21 cellular contexts compared by ENCODE assay signal in genomic region chr22:48433647-48434046, GRCh38.
DNase-seq lines count a peak whose midpoint lies in the region; ATAC-seq and TF ChIP-seq lines count a peak whose summit lies in the region.
"Had no signal": no experiment of that assay in that cellular context is flagged by ENCODE, and none has a peak within 500 bp of the region (broad histone marks: within the 10 kb centered on the region; RNA-seq: fewer than 3 reads in every experiment).

No MANE protein-coding gene starts in this region.

- POLR2A ChIA-PET in activated CD4-positive, alpha-beta memory T cell treated with anti-CD3 and anti-CD28 coated beads for 36 hours (lab: Charles Lee) = no interaction called here

- CTCF ChIA-PET in activated CD4-positive, alpha-beta memory T cell treated with anti-CD3 and anti-CD28 coated beads for 36 hours (lab: Charles Lee) = no interaction called here

- H3K27me3 Mint-ChIP-seq in brain (peaks cover 3% of the 10 kb centered on the region), natural killer cell (ENCODE audit: low read depth in 2 of 2) (peaks cover 0 to 8% of the 10 kb centered on the region in 2 donors)
- no peaks in the 10 kb centered on the region for H3K27me3 Mint-ChIP-seq in activated CD4-positive, alpha-beta memory T cell treated with anti-CD3 and anti-CD28 coated beads for 36 hours
- H3K27me3 Mint-ChIP-seq: CD4-positive, CD25-positive, alpha-beta regulatory T cell had no signal

- peak; percentile 26 to 72 for DNase-seq in left lung
- DNase-seq in posterior vena cava (ENCODE audit: low spot score) = peak; percentile 74
- DNase-seq in aorta = peak; percentile 12 to 28
- no peak for DNase-seq in activated CD4-positive, alpha-beta memory T cell treated with anti-CD3 and anti-CD28 coated beads for 36 hours
- no peak for DNase-seq in stimulated activated CD8-positive, alpha-beta memory T cell treated with anti-CD3 and anti-CD28 coated beads, Interleukin-4, amount 100 ng/mL, for 48 hours
- DNase-seq in natural killer cell = no peak
- DNase-seq: CD4-positive, CD25-positive, alpha-beta regulatory T cell; CD8-positive, alpha-beta memory T cell; COR-L47; DMS 273 treated with DMSO at 0.1 percent for 48 hours; DMS53; DND-41; EL; GOT3; H9 had no signal

- ATAC-seq in left lung = no peak
- ATAC-seq in aorta (ENCODE audit: low FRiP score) = no peak
- ATAC-seq in natural killer cell = no peak
- ATAC-seq: GM12878, HepG2 had no signal

- WGBS in aorta, 2 donors = 77 to 78% methylated on average over 11 of the region's 11 CpGs

- H3K4me1 Mint-ChIP-seq in brain (peaks cover 41% of the 10 kb centered on the region), natural killer cell (no peaks in the 10 kb centered on the region)
- H3K4me1 Mint-ChIP-seq in activated CD4-positive, alpha-beta memory T cell treated with anti-CD3 and anti-CD28 coated beads for 36 hours (ENCODE audit: low read depth) = no peaks in the 10 kb centered on the region
- H3K4me1 Mint-ChIP-seq: B cell; CD4-positive, CD25-positive, alpha-beta regulatory T cell; CD8-positive, alpha-beta memory T cell; IgD-negative memory B cell had no signal

- no peak for TF ChIP-seq CTCF in brain (conservative IDR thresholded peaks at IDR 0.05)
- no peak for TF ChIP-seq CTCF in left lung (IDR thresholded peaks at IDR 0.05)
- TF ChIP-seq CTCF in natural killer cell (IDR thresholded peaks at IDR 0.05) = no peak

- H3K9me3 ChIP-seq in left lung = no peaks in the 10 kb centered on the region
- no peaks in the 10 kb centered on the region for H3K9me3 ChIP-seq in aorta (ENCODE audit: control insufficient read depth, low read length)
- H3K9me3 ChIP-seq: BLaER1 treated with 17β-estradiol and CSF1 and Interleukin-3, amounts not matched to agents 10 nM and 100 nM had no signal

- H3K9me3 Mint-ChIP-seq in brain (peaks cover 0 to 6% (median 0%) of the 10 kb centered on the region in 5 experiments), natural killer cell (no peaks in the 10 kb centered on the region)
- no peaks in the 10 kb centered on the region for H3K9me3 Mint-ChIP-seq in activated CD4-positive, alpha-beta memory T cell treated with anti-CD3 and anti-CD28 coated beads for 36 hours
- H3K9me3 Mint-ChIP-seq: CD8-positive, alpha-beta memory T cell; H9 had no signal

- H3K36me3 Mint-ChIP-seq in brain (no peaks in the 10 kb centered on the region), natural killer cell (no peaks in the 10 kb centered on the region)
- no peaks in the 10 kb centered on the region for H3K36me3 Mint-ChIP-seq in activated CD4-positive, alpha-beta memory T cell treated with anti-CD3 and anti-CD28 coated beads for 36 hours
- H3K36me3 Mint-ChIP-seq: CD4-positive, CD25-positive, alpha-beta regulatory T cell; CD8-positive, alpha-beta memory T cell; IgD-negative memory B cell had no signal

- H3K27ac Mint-ChIP-seq in brain (peak overlapping the region in 3 of 5 experiments; percentile 8 to 80 (median 29)), natural killer cell (no peak overlapping the region)
- no peak overlapping the region for H3K27ac Mint-ChIP-seq in activated CD4-positive, alpha-beta memory T cell treated with anti-CD3 and anti-CD28 coated beads for 36 hours
- H3K27ac Mint-ChIP-seq: B cell; CD4-positive, CD25-positive, alpha-beta regulatory T cell; H9; IgD-negative memory B cell had no signal

- no peak overlapping the region for H3K4me3 ChIP-seq in left lung
- no peak overlapping the region for H3K4me3 ChIP-seq in aorta (ENCODE audit: low read length in 2 of 2)
- H3K4me3 ChIP-seq: BLaER1 treated with 17β-estradiol and CSF1 and Interleukin-3, amounts not matched to agents 10 nM and 100 nM; GM12878 had no signal

- H3K4me1 ChIP-seq in left lung (no peaks in the 10 kb centered on the region), aorta (ENCODE audit: control insufficient read depth in 1 of 2, insufficient read depth in 2 of 2, low read length in 2 of 2) (no peaks in the 10 kb centered on the region)
- H3K4me1 ChIP-seq: BLaER1 treated with 17β-estradiol and CSF1 and Interleukin-3, amounts not matched to agents 10 nM and 100 nM had no signal

- H3K36me3 ChIP-seq in left lung (no peaks in the 10 kb centered on the region), aorta (ENCODE audit: control insufficient read depth in 1 of 2, insufficient read depth in 2 of 2, low read length in 1 of 2) (no peaks in the 10 kb centered on the region)
- H3K36me3 ChIP-seq: BLaER1 treated with 17β-estradiol and CSF1 and Interleukin-3, amounts not matched to agents 10 nM and 100 nM had no signal

- H3K27me3 ChIP-seq in left lung (no peaks in the 10 kb centered on the region), aorta (ENCODE audit: control insufficient read depth in 1 of 2, insufficient read depth in 2 of 2, low read length in 1 of 2) (no peaks in the 10 kb centered on the region)

- H3K27ac ChIP-seq in left lung = no peak overlapping the region
- no peak overlapping the region for H3K27ac ChIP-seq in aorta (ENCODE audit: low read depth in 1 of 2, low read length in 2 of 2)
- H3K27ac ChIP-seq: BLaER1 treated with 17β-estradiol and CSF1 and Interleukin-3, amounts not matched to agents 10 nM and 100 nM had no signal

- intact Hi-C loops in left lung (cut with DNase I) (no loop called here), posterior vena cava (cut with DNase I) (no loop called here), aorta (cut with DNase I) (no loop called here), natural killer cell (cut with micrococcal nuclease) (no loop called here)
- intact Hi-C loops in activated CD4-positive, alpha-beta memory T cell treated with anti-CD3 and anti-CD28 coated beads for 36 hours (cut with micrococcal nuclease) = no loop called here

- H3K4me3 Mint-ChIP-seq in brain = no peak overlapping the region
- H3K4me3 Mint-ChIP-seq in activated CD4-positive, alpha-beta memory T cell treated with anti-CD3 and anti-CD28 coated beads for 36 hours = no peak overlapping the region
- no peak overlapping the region for H3K4me3 Mint-ChIP-seq in natural killer cell
- H3K4me3 Mint-ChIP-seq: B cell; CD4-positive, CD25-positive, alpha-beta regulatory T cell; CD8-positive, alpha-beta memory T cell; H9 had no signal

Comparison
In these comparisons a context has a peak if more than half of its experiments do, and no peak if none do; other contexts are left out.
1. H3K27ac Mint-ChIP-seq: peak in brain (3 of 5); none in activated CD4-positive, alpha-beta memory T cell treated with anti-CD3 and anti-CD28 coated beads for 36 hours (single experiment) and natural killer cell (0 of 2).
2. DNase-seq: peak in left lung (2 of 2), posterior vena cava (single experiment) and aorta (2 of 2); none in activated CD4-positive, alpha-beta memory T cell treated with anti-CD3 and anti-CD28 coated beads for 36 hours (single experiment), stimulated activated CD8-positive, alpha-beta memory T cell treated with anti-CD3 and anti-CD28 coated beads, Interleukin-4, amount 100 ng/mL, for 48 hours (single experiment) and natural killer cell (single experiment).